In the genomic region with DNA sequence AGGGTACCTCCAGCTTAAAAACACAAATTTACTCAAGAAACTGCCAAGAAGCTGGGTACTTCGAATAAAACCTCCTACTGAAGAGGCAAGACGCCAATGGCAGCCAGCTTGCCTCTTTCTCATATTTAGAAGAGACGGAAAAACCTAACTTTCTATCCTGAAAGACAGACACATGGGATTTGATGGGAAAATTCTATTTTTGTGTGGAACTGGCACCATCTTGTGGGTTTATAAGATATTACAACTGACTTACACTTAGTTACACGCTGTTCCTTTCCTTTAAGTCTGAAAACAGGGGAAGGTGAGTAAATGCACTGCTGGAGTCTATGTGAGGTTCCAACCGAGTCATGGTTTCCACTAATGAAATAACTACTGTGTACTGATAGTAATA, we compare ENCODE assay signal across 8 cellular contexts. TPM values are rescaled to one million over a fixed set of nuclear protein-coding genes. Genes with fewer than 3 reads are reported as not detected.
DNase-seq lines count a peak whose midpoint lies in the region; ATAC-seq, FAIRE-seq and TF ChIP-seq lines count a peak whose summit lies in the region.

No MANE protein-coding gene starts in this region.

- WGBS in GM12878 (ENCODE audit: insufficient coverage, insufficient replicate concordance, low lambda C conversion rate, missing lambda C conversion rate): 79% methylated on average over 5 of the region's 5 CpGs

- H3K27ac ChIP-seq in GM12878 (ENCODE audit: control insufficient read depth, insufficient read depth) (no peak overlapping the region), upper lobe of right lung (no peak overlapping the region)

- CTCF ChIA-PET in GM12878 (lab: Yijun Ruan, JAX): interaction anchor here (0.6 to 1.6 kb wide), 7 partner anchors 10 to 1109 kb away, joined by 3 to 6 read pairs (median 4); a partner anchor contains a TSS

- no peak overlapping the region for H2AFZ ChIP-seq in GM12878 (ENCODE audit: control insufficient read depth, low read depth, low read length)

- no peak overlapping the region for H3K4me2 ChIP-seq in GM12878 (ENCODE audit: control insufficient read depth, insufficient read depth)

- H3K4me3 ChIP-seq in GM12878 (no peak overlapping the region), upper lobe of right lung (no peak overlapping the region)

- intact Hi-C loops in GM12878 (cut with micrococcal nuclease; ENCODE audit: unreplicated experiment): loop anchor here (5.0 kb wide), 1 partner anchor 1110 kb away; no protein-coding TSS in a partner anchor
- intact Hi-C loops in upper lobe of right lung (cut with DNase I): no loop called here

- H3K36me3 ChIP-seq in GM12878 (ENCODE audit: control insufficient read depth in 2 of 2, insufficient read depth in 2 of 2, low read length in 1 of 2): peaks cover 0 to 4% of the 10 kb centered on the region in 2 experiments
- peaks cover 35% of the 10 kb centered on the region for H3K36me3 ChIP-seq in upper lobe of right lung

- H3K9me3 ChIP-seq in GM12878 (replicated peaks; ENCODE audit: control insufficient read depth, insufficient read depth, low read length): no peaks in the 10 kb centered on the region
- no peaks in the 10 kb centered on the region for H3K9me3 ChIP-seq in upper lobe of right lung

- TF ChIP-seq RAD21 in GM12878 (IDR thresholded peaks at IDR 0.05; ENCODE audit: insufficient read depth, low read depth, low read length): peak; percentile 32; the same call in 1 of the 2 replicates

- RAD21 ChIA-PET in GM12878 (lab: Charles Lee; ENCODE audit: unreplicated experiment): no interaction called here

- FAIRE-seq in GM12878 (lab: Jason Lieb, UNC): peak; percentile 41
- peak; percentile 93 for FAIRE-seq in islet of Langerhans (lab: Jason Lieb, UNC)

- ATAC-seq in GM12878: no peak
- ATAC-seq in upper lobe of right lung: peak; percentile 55
- no peak for ATAC-seq in HG02938 (IDR thresholded peaks at IDR 0.05; ENCODE audit: unreplicated experiment)
- ATAC-seq in GM19324 (IDR thresholded peaks at IDR 0.05; ENCODE audit: low FRiP score, unreplicated experiment): no peak

- in situ Hi-C loops in GM12878 (cut with MboI): no loop called here

- TF ChIP-seq POLR2A in GM12878 (IDR thresholded peaks at IDR 0.05; ENCODE audit: low read depth, low read length): no peak

- TF ChIP-seq CTCF in GM12878 (IDR thresholded peaks at IDR 0.05 in 2 of 3, conservative IDR thresholded peaks at IDR 0.05 in 1 of 3; ENCODE audit: control insufficient read depth in 2 of 3, extremely low read depth in 1 of 3, insufficient read depth in 1 of 3, low read depth in 3 of 3, low read length in 3 of 3) (peak in 2 of 3 experiments; percentile 32 to 37; a peak in 4 of 6 replicates), upper lobe of right lung (IDR thresholded peaks at IDR 0.05) (peak; percentile 59)

- no TSS peak for BruUV-seq in GM12878 (replicated peaks; lab: Mats Ljungman, UMichigan)

- no peak overlapping the region for H3K9ac ChIP-seq in GM12878 (ENCODE audit: control insufficient read depth, insufficient read depth, low read length)

- SMC1A ChIA-PET in GM12878 (lab: Charles Lee; ENCODE audit: uncharacterized antibody, unreplicated experiment): interaction anchor here (1.3 to 1.4 kb wide), 3 partner anchors 9 to 36 kb away, joined by 3 to 9 read pairs (median 3); no protein-coding TSS in a partner anchor

- TF ChIP-seq EP300 in GM12878 (IDR thresholded peaks at IDR 0.05; ENCODE audit: borderline replicate concordance in 1 of 2, control insufficient read depth in 1 of 2, low read depth in 2 of 2, low read length in 2 of 2): no peak

- no peaks in the 10 kb centered on the region for H3K27me3 ChIP-seq in GM12878 (replicated peaks in 1 of 2; ENCODE audit: control insufficient read depth in 2 of 2, insufficient read depth in 2 of 2, low read length in 1 of 2)
- H3K27me3 ChIP-seq in upper lobe of right lung: no peaks in the 10 kb centered on the region

- no peaks in the 10 kb centered on the region for H4K20me1 ChIP-seq in GM12878 (ENCODE audit: control insufficient read depth, insufficient read depth)

- no peaks in the 10 kb centered on the region for H3K4me1 ChIP-seq in GM12878 (ENCODE audit: control insufficient read depth, insufficient read depth, low read length)
- H3K4me1 ChIP-seq in upper lobe of right lung: no peaks in the 10 kb centered on the region

- H3K79me2 ChIP-seq in GM12878 (ENCODE audit: control insufficient read depth, insufficient read depth, low read length): no peaks in the 10 kb centered on the region

- peak; percentile 1 for DNase-seq in DMS114 treated with DMSO at 0.1 percent for 48 hours (lab: John Stamatoyannopoulos, UW; ENCODE audit: unreplicated experiment)
- peak; percentile 3 to 10 for DNase-seq in Kasumi-1 (lab: John Stamatoyannopoulos, UW)
- no peak for DNase-seq in GM12878 (ENCODE audit: low read depth, low spot score)
- DNase-seq in upper lobe of right lung: no peak
- no peak for DNase-seq in NCI-H128 (lab: John Stamatoyannopoulos, UW; ENCODE audit: unreplicated experiment)

- POLR2A ChIA-PET in GM12878 (lab: Charles Lee): no interaction called here

TF ChIP-seq in GM12878, 131 proteins besides CTCF, POLR2A, EP300 and RAD21:
- no peak for TF ChIP-seq IKZF2 (IDR thresholded peaks at IDR 0.05)
- TF ChIP-seq SMC3 (IDR thresholded peaks at IDR 0.05; ENCODE audit: borderline replicate concordance, low read length): peak; percentile 19; the same call in 1 of the 2 replicates

RNA-seq across cellular contexts. Expression of a gene that starts 10.3 kb away (rescaled TPM):
- 11.1 and 11.8 TPM in 2 replicates for total RNA-seq in GM12878 (2013; cell fraction: nucleolus; rRNA removed)
- total RNA-seq in GM12878 (2014; rRNA removed) (9.8 TPM in 2 replicates), GM12878 (2014; rRNA removed; fragmentation: Illumina TruSeq; extraction: Trizol) (9.6 and 10.3 TPM in 2 replicates), GM12878 (2021) (7.2 and 8.7 TPM in 2 replicates), upper lobe of right lung (5.2 TPM)
- polyA plus RNA-seq in GM12878 (2011; ENCODE audit: low read depth): 6.8 TPM
- polyA plus RNA-seq in GM12878 (2011; rRNA removed) (10.2 and 12.9 TPM in 2 replicates), GM12878 (2014; fragmentation: Illumina TruSeq; extraction: Trizol) (9.6 and 9.8 TPM in 2 replicates), GM12878 (2014; fragmentation: Nextera tagmentation; extraction: Ambion mirVana) (1 to 10 TPM; 4.6 to 6.0 TPM), GM12878 (2014; rRNA removed) (6.6 and 7.4 TPM in 2 replicates), GM12878 (2016; fragmentation: Nextera tagmentation; extraction: Ambion mirVana) (1 to 10 TPM; 5.9 to 9.5 TPM)
- 6.2 and 7.2 TPM in 2 replicates for polyA plus RNA-seq in GM12878 (2011; cell fraction: cytosol; rRNA removed)
- polyA plus RNA-seq in GM12878 (2011; cell fraction: nucleus; rRNA removed): 8.3 and 9.7 TPM in 2 replicates
- 6.6 and 6.8 TPM in 2 replicates for polyA plus RNA-seq in GM12878 (2012)
- 7.4 and 9.0 TPM in 2 replicates for polyA minus RNA-seq in GM12878 (2011; rRNA and poly(A)+ RNA removed)
- 3.2 and 5.6 TPM in 2 replicates for polyA minus RNA-seq in GM12878 (2011; cell fraction: cytosol; rRNA and poly(A)+ RNA removed)
- 4.6 and 5.7 TPM in 2 replicates for polyA minus RNA-seq in GM12878 (2011; cell fraction: nucleus; rRNA and poly(A)+ RNA removed)

RNA-seq across cellular contexts. Expression of a gene that starts 33.7 kb away (rescaled TPM):
- 43.7 and 46.2 TPM in 2 replicates for total RNA-seq in GM12878 (2013; cell fraction: nucleolus; rRNA removed)
- total RNA-seq in GM12878 (2014; rRNA removed) (23.0 and 30.5 TPM in 2 replicates), GM12878 (2014; rRNA removed; fragmentation: Illumina TruSeq; extraction: Trizol) (25.7 and 26.3 TPM in 2 replicates), GM12878 (2021) (25.7 and 32.3 TPM in 2 replicates), upper lobe of right lung (36.5 TPM)
- 8.7 TPM for polyA plus RNA-seq in GM12878 (2011; ENCODE audit: low read depth)
- polyA plus RNA-seq in GM12878 (2011; rRNA removed) (32.5 and 43.0 TPM in 2 replicates), GM12878 (2014; fragmentation: Illumina TruSeq; extraction: Trizol) (24.8 and 27.2 TPM in 2 replicates), GM12878 (2014; fragmentation: Nextera tagmentation; extraction: Ambion mirVana) (1 to 10 TPM; 5.4 to 10.0 TPM), GM12878 (2014; rRNA removed) (15.6 and 19.4 TPM in 2 replicates), GM12878 (2016; fragmentation: Nextera tagmentation; extraction: Ambion mirVana) (10 to 100 TPM; 32.6 to 34.1 TPM)
- polyA plus RNA-seq in GM12878 (2011; cell fraction: cytosol; rRNA removed): 15.9 and 17.6 TPM in 2 replicates
- polyA plus RNA-seq in GM12878 (2011; cell fraction: nucleus; rRNA removed): 14.3 and 16.9 TPM in 2 replicates
- polyA plus RNA-seq in GM12878 (2012): 10.4 and 14.2 TPM in 2 replicates
- polyA minus RNA-seq in GM12878 (2011; rRNA and poly(A)+ RNA removed): 34.9 and 50.9 TPM in 2 replicates
- 11.0 and 16.0 TPM in 2 replicates for polyA minus RNA-seq in GM12878 (2011; cell fraction: cytosol; rRNA and poly(A)+ RNA removed)
- 12.8 and 17.2 TPM in 2 replicates for polyA minus RNA-seq in GM12878 (2011; cell fraction: nucleus; rRNA and poly(A)+ RNA removed)

Comparison
In these comparisons a context has a peak if more than half of its experiments do, and no peak if none do; other contexts are left out.
1. DNase-seq: peak in DMS114 treated with DMSO at 0.1 percent for 48 hours (single experiment) and Kasumi-1 (2 of 2); none in GM12878 (single experiment), upper lobe of right lung (single experiment) and NCI-H128 (single experiment).